In genomic region chr19:21569497-21569870, GRCh38 we compare ENCODE assay signal across 8 cellular contexts.
DNase-seq lines count a peak whose midpoint lies in the region; ATAC-seq and TF ChIP-seq lines count a peak whose summit lies in the region.

No MANE protein-coding gene starts in this region.

- 53% methylated on average over 16 of the region's 16 CpGs for WGBS in suprapubic skin

- TF ChIP-seq POLR2A in suprapubic skin (IDR thresholded peaks at IDR 0.05), result no peak

- ATAC-seq in GM19324 (IDR thresholded peaks at IDR 0.05; ENCODE audit: low FRiP score, unreplicated experiment) (peak; percentile 47), HG03342 (IDR thresholded peaks at IDR 0.05; ENCODE audit: unreplicated experiment) (no peak)

- H3K4me1 ChIP-seq in suprapubic skin, result no peaks in the 10 kb centered on the region

- TF ChIP-seq CTCF in suprapubic skin (IDR thresholded peaks at IDR 0.05), result no peak

- DNase-seq in activated CD4-positive, CD25-positive, alpha-beta regulatory T cell treated with anti-CD3 and anti-CD28 coated beads, Interleukin-2, amount 50 U/mL, for 72 hours, result peak; percentile 44
- peak; percentile 17 for DNase-seq in fibroblast of gingiva (ENCODE audit: low read depth)
- peak; percentile 1 for DNase-seq in smooth muscle cell of the brain vasculature (ENCODE audit: low read depth, low spot score)
- DNase-seq in NK-92 treated with Interleukin-12 subunit alpha and Interleukin-12 subunit beta, amount 100 ng/mL, for 24 hours (lab: John Stamatoyannopoulos, UW), result no peak
- no peak for DNase-seq in suprapubic skin (ENCODE audit: low spot score in 2 of 2)
- DNase-seq in NCI-H1417 (lab: John Stamatoyannopoulos, UW), result no peak

- H3K27ac ChIP-seq in suprapubic skin, result no peak overlapping the region

- H3K36me3 ChIP-seq in suprapubic skin, result no peaks in the 10 kb centered on the region

- no peaks in the 10 kb centered on the region for H3K27me3 ChIP-seq in suprapubic skin

- H3K4me3 ChIP-seq in suprapubic skin, result no peak overlapping the region

- no peak for TF ChIP-seq EP300 in suprapubic skin (IDR thresholded peaks at IDR 0.05)

- peaks cover 47% of the 10 kb centered on the region for H3K9me3 ChIP-seq in suprapubic skin

Comparison
In these comparisons a context has a peak if more than half of its experiments do, and no peak if none do; other contexts are left out.
1. DNase-seq: peak in activated CD4-positive, CD25-positive, alpha-beta regulatory T cell treated with anti-CD3 and anti-CD28 coated beads, Interleukin-2, amount 50 U/mL, for 72 hours (single experiment), fibroblast of gingiva (single experiment) and smooth muscle cell of the brain vasculature (single experiment); none in NK-92 treated with Interleukin-12 subunit alpha and Interleukin-12 subunit beta, amount 100 ng/mL, for 24 hours (single experiment), suprapubic skin (0 of 2) and NCI-H1417 (0 of 3).